ENCODE assay signal across 1 cellular context in the genomic region with DNA sequence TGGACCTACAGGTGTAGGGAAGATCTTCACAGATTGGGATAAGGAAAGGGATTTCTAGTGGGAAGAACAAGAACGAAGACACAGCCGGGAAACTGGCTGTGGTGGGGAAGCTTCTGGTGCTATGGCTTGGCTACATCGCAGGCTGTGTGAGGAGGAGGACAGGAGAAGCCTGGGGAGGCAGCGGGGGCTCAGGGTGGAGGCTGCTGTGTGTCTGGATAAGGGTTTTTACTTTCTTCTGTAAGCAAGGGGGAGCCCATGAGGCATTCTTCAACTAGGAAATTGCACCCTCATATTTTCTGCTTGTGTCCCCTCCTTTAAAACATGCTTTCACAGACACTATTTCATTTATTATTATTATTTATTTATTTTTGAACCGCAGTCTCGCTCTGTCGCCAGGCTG.
TF ChIP-seq lines count a peak whose summit lies in the region.

No MANE protein-coding gene starts in this region.

TF ChIP-seq in GM23338, 12 proteins besides CTCF, POLR2A, EP300 and RAD21:
- no peak for TF ChIP-seq ZNF331 (CRISPR knock-in tag; IDR thresholded peaks at IDR 0.05; ENCODE audit: low read depth)
- TF ChIP-seq ZNF114 (CRISPR knock-in tag; IDR thresholded peaks at IDR 0.05) = no peak
- TF ChIP-seq NANOG (IDR thresholded peaks at IDR 0.05; ENCODE audit: borderline replicate concordance) = no peak
- TF ChIP-seq EZH2 (IDR thresholded peaks at IDR 0.05; ENCODE audit: low read depth, unreplicated experiment) = no peak
- TF ChIP-seq JUNB (IDR thresholded peaks at IDR 0.05; ENCODE audit: unreplicated experiment) = no peak
- no peak for TF ChIP-seq CREB1 (CRISPR knock-in tag; IDR thresholded peaks at IDR 0.05; ENCODE audit: low read depth)
- TF ChIP-seq, protein P1, sequence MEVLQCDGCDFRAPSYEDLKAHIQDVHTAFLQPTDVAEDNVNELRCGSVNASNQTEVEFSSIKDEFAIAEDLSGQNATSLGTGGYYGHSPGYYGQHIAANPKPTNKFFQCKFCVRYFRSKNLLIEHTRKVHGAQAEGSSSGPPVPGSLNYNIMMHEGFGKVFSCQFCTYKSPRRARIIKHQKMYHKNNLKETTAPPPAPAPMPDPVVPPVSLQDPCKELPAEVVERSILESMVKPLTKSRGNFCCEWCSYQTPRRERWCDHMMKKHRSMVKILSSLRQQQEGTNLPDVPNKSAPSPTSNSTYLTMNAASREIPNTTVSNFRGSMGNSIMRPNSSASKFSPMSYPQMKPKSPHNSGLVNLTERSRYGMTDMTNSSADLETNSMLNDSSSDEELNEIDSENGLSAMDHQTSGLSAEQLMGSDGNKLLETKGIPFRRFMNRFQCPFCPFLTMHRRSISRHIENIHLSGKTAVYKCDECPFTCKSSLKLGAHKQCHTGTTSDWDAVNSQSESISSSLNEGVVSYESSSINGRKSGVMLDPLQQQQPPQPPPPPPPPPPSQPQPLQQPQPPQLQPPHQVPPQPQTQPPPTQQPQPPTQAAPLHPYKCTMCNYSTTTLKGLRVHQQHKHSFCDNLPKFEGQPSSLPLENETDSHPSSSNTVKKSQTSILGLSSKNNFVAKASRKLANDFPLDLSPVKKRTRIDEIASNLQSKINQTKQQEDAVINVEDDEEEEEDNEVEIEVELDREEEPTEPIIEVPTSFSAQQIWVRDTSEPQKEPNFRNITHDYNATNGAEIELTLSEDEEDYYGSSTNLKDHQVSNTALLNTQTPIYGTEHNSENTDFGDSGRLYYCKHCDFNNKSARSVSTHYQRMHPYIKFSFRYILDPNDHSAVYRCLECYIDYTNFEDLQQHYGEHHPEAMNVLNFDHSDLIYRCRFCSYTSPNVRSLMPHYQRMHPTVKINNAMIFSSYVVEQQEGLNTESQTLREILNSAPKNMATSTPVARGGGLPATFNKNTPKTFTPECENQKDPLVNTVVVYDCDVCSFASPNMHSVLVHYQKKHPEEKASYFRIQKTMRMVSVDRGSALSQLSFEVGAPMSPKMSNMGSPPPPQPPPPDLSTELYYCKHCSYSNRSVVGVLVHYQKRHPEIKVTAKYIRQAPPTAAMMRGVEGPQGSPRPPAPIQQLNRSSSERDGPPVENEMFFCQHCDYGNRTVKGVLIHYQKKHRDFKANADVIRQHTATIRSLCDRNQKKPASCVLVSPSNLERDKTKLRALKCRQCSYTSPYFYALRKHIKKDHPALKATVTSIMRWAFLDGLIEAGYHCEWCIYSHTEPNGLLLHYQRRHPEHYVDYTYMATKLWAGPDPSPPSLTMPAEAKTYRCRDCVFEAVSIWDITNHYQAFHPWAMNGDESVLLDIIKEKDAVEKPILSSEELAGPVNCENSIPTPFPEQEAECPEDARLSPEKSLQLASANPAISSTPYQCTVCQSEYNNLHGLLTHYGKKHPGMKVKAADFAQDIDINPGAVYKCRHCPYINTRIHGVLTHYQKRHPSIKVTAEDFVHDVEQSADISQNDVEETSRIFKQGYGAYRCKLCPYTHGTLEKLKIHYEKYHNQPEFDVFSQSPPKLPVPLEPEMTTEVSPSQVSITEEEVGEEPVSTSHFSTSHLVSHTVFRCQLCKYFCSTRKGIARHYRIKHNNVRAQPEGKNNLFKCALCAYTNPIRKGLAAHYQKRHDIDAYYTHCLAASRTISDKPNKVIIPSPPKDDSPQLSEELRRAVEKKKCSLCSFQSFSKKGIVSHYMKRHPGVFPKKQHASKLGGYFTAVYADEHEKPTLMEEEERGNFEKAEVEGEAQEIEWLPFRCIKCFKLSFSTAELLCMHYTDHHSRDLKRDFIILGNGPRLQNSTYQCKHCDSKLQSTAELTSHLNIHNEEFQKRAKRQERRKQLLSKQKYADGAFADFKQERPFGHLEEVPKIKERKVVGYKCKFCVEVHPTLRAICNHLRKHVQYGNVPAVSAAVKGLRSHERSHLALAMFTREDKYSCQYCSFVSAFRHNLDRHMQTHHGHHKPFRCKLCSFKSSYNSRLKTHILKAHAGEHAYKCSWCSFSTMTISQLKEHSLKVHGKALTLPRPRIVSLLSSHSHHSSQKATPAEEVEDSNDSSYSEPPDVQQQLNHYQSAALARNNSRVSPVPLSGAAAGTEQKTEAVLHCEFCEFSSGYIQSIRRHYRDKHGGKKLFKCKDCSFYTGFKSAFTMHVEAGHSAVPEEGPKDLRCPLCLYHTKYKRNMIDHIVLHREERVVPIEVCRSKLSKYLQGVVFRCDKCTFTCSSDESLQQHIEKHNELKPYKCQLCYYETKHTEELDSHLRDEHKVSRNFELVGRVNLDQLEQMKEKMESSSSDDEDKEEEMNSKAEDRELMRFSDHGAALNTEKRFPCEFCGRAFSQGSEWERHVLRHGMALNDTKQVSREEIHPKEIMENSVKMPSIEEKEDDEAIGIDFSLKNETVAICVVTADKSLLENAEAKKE (CRISPR knock-in tag; IDR thresholded peaks at IDR 0.05) = no peak
